ENCODE assay signal across 1 cellular context in the genomic region with DNA sequence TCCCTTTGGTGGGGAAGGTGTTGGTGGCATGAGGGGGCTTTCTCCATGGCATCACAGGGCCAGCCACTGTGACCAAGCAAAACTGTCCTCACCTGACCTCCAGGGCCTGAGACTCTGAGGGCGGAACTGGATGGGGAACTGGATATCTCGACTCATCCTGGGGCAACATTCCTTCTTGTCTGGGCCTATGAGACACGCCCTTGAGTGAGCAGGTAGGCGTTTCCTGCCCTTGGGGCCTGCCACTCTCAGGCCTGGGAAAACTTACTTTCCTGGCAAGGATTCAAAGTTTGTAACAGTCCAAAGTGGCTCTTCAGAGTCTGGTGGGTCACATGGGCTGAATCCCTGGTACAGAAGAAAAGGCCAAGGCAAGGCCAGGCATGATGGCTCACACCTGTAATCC.
TF ChIP-seq lines count a peak whose summit lies in the region.

No MANE protein-coding gene starts in this region.

TF ChIP-seq in HepG2, 621 proteins besides CTCF, POLR2A, EP300 and RAD21 (continued from another document):
- TF ChIP-seq SP1 (IDR thresholded peaks at IDR 0.05) (no peak), SP1 (CRISPR knock-in tag; IDR thresholded peaks at IDR 0.05) (no peak)
